9 cellular contexts compared by ENCODE assay signal in the genomic region with DNA sequence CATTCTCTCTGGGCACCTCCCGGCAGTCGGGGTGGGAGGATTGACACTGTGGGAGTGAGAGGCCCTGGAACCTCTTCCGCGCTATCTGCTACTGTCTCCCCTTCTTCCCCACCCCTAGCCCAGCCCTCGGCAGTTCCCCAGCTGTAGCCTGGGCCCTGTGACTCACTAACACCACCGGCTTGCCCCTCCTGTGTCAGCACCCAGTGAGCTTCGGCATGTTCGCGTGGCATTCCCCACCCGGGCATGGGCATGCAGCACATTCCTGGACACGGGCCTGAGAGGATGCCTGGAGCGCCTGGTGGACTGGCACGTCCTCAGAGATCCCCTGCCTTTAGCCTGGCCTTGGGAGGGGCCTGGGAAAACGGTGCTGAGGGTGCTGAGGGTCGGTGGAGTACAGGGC. TPM values are rescaled to one million over a fixed set of nuclear protein-coding genes. Genes with fewer than 3 reads are reported as not detected.
A peak's percentile ranks its signal among the peaks of the same experiment; 100 is the strongest.
DNase-seq lines count a peak whose midpoint lies in the region; ATAC-seq, FAIRE-seq and TF ChIP-seq lines count a peak whose summit lies in the region.
"Had no signal": no experiment of that assay in that cellular context is flagged by ENCODE, and none has a peak within 500 bp of the region (broad histone marks: within the 10 kb centered on the region; RNA-seq: fewer than 3 reads in every experiment).

No MANE protein-coding gene starts in this region.

- no peak overlapping the region for H4K5ac ChIP-seq in H9 (ENCODE audit: insufficient read length, low read depth, low read length)

- H3K4me2 ChIP-seq in H9 (ENCODE audit: insufficient read depth, insufficient read length, low read length) (peak overlapping the region; percentile 58), smooth muscle cell (peak overlapping the region; percentile 99)

- no CpG with 5 or more reads among the region's 15 CpGs for WGBS in H9 (ENCODE audit: extremely low coverage, insufficient read length, low lambda C conversion rate)
- WGBS in smooth muscle cell (ENCODE audit: low lambda C conversion rate): 23% methylated on average over 15 of the region's 15 CpGs

- H3K4me1 Mint-ChIP-seq in H9: peaks cover 51 to 57% of the 10 kb centered on the region in 2 experiments

- peaks cover 8% of the 10 kb centered on the region for H3K27me3 Mint-ChIP-seq in H9 (ENCODE audit: low read depth)

- H3K23me2 ChIP-seq in H9 (ENCODE audit: insufficient read length, low read depth, low read length, poor library complexity, severe bottlenecking): peaks cover 9% of the 10 kb centered on the region

- TF ChIP-seq CTCF in H9 (conservative IDR thresholded peaks at IDR 0.05) (no peak), kidney (IDR thresholded peaks at IDR 0.05; ENCODE audit: borderline replicate concordance, extremely low read depth, insufficient read depth) (no peak), smooth muscle cell (IDR thresholded peaks at IDR 0.05; ENCODE audit: borderline replicate concordance, insufficient read depth, poor library complexity, severe bottlenecking) (no peak)

- H2BK5ac ChIP-seq in H9 (ENCODE audit: insufficient read length, low read length): no peak overlapping the region

- no peak overlapping the region for H2BK15ac ChIP-seq in H9 (ENCODE audit: low read depth, low read length)

- no peak overlapping the region for H4K8ac ChIP-seq in H9 (replicated peaks; ENCODE audit: insufficient read length, low read depth, low read length)

- H3F3A ChIP-seq in smooth muscle cell (ENCODE audit: low read depth): no peaks in the 10 kb centered on the region

- no peak overlapping the region for H3K4ac ChIP-seq in H9 (ENCODE audit: low read depth, low read length)

- H2AK5ac ChIP-seq in H9 (ENCODE audit: insufficient read length, low read length): no peak overlapping the region

- H3K79me1 ChIP-seq in H9 (ENCODE audit: insufficient read depth, low read depth, low read length, poor library complexity, severe bottlenecking): no peaks in the 10 kb centered on the region

- peak overlapping the region in 1 of 3 experiments; percentile 44; a peak in 1 of 7 replicates for H3K27ac Mint-ChIP-seq in H9
- no peak overlapping the region for H3K27ac Mint-ChIP-seq in activated naive CD4-positive, alpha-beta T cell treated with anti-CD3 and anti-CD28 coated beads, Interleukin-2, amount 50 U/mL, for 72 hours

- H2BK12ac ChIP-seq in H9 (ENCODE audit: insufficient read length, low read depth, low read length): no peak overlapping the region

- H3K27me3 ChIP-seq in H9 (ENCODE audit: insufficient read depth, low read length) (no peaks in the 10 kb centered on the region), smooth muscle cell (ENCODE audit: low read depth) (no peaks in the 10 kb centered on the region)

- H3T11ph ChIP-seq in H9 (ENCODE audit: low read length): no peak overlapping the region

- intact Hi-C loops in kidney (cut with DNase I): no loop called here

- H3K9me3 ChIP-seq in H9 (ENCODE audit: control insufficient read depth, low read depth, low read length) (no peaks in the 10 kb centered on the region), kidney (ENCODE audit: control insufficient read depth in 1 of 2, low read length in 2 of 2) (no peaks in the 10 kb centered on the region), smooth muscle cell (replicated peaks; ENCODE audit: low read depth) (no peaks in the 10 kb centered on the region)

- H2AFZ ChIP-seq in H9 (ENCODE audit: low read length) (no peak overlapping the region), smooth muscle cell (ENCODE audit: low read depth) (peak overlapping the region; percentile 97)

- no peak overlapping the region for H2BK120ac ChIP-seq in H9 (ENCODE audit: low read depth, low read length, poor library complexity, severe bottlenecking)

- DNase-seq in H9 (no peak), kidney (peak; percentile 90), smooth muscle cell (lab: John Stamatoyannopoulos, UW; ENCODE audit: unreplicated experiment) (no peak), MV-4-11 (lab: John Stamatoyannopoulos, UW) (no peak), DMS79 (lab: John Stamatoyannopoulos, UW) (no peak)
- DNase-seq in activated naive CD4-positive, alpha-beta T cell treated with anti-CD3 and anti-CD28 coated beads, Interleukin-2, amount 50 U/mL, for 72 hours (ENCODE audit: low spot score in 2 of 2): no peak
- DNase-seq: NCI-H2107 had no signal

- peaks cover 5% of the 10 kb centered on the region; the same call in 1 of the 2 replicates for H3K79me2 ChIP-seq in H9 (ENCODE audit: insufficient read depth, low read length)
- no peaks in the 10 kb centered on the region for H3K79me2 ChIP-seq in smooth muscle cell (ENCODE audit: low read depth)

- H3K9ac ChIP-seq in H9 (ENCODE audit: extremely low read depth, insufficient read length, low read length) (no peak overlapping the region), kidney (ENCODE audit: low read length in 2 of 2) (peak overlapping the region in 1 of 2 donors; percentile 92), smooth muscle cell (ENCODE audit: low read depth) (no peak overlapping the region)

- no peaks in the 10 kb centered on the region for H3K9me3 Mint-ChIP-seq in H9
- no peaks in the 10 kb centered on the region for H3K9me3 Mint-ChIP-seq in activated naive CD4-positive, alpha-beta T cell treated with anti-CD3 and anti-CD28 coated beads, Interleukin-2, amount 50 U/mL, for 72 hours

- no peak overlapping the region for H4K91ac ChIP-seq in H9 (ENCODE audit: insufficient read length, low read depth, low read length)

- H3K36me3 ChIP-seq in kidney (ENCODE audit: control insufficient read depth in 1 of 2, insufficient read depth in 2 of 2, low read length in 2 of 2): no peaks in the 10 kb centered on the region
- no peaks in the 10 kb centered on the region for H3K36me3 ChIP-seq in smooth muscle cell (ENCODE audit: low read depth)

- H3K18ac ChIP-seq in H9 (ENCODE audit: insufficient read length, low read depth, low read length): no peak overlapping the region

- H3K56ac ChIP-seq in H9 (ENCODE audit: insufficient read length, low read depth, low read length): no peak overlapping the region

- H3K14ac ChIP-seq in H9 (ENCODE audit: insufficient read depth, low read length): peak overlapping the region; percentile 23; the same call in 1 of the 2 replicates

- H4K20me1 ChIP-seq in H9 (ENCODE audit: control insufficient read depth, insufficient read depth, insufficient read length) (no peaks in the 10 kb centered on the region), smooth muscle cell (ENCODE audit: low read depth) (peaks cover 3% of the 10 kb centered on the region)

- H3K4me3 ChIP-seq in kidney (ENCODE audit: low read length in 2 of 2) (peak overlapping the region; percentile 75 to 90), smooth muscle cell (peak overlapping the region; percentile 81)

- FAIRE-seq in kidney (lab: Jason Lieb, UNC): no peak

- H3K36me3 Mint-ChIP-seq in H9 (ENCODE audit: insufficient read depth in 1 of 3, low read depth in 3 of 3): peaks cover 5 to 18% (median 8%) of the 10 kb centered on the region in 3 experiments; a peak in 6 of 7 replicates
- H3K36me3 Mint-ChIP-seq in activated naive CD4-positive, alpha-beta T cell treated with anti-CD3 and anti-CD28 coated beads, Interleukin-2, amount 50 U/mL, for 72 hours: no peaks in the 10 kb centered on the region

- no peak overlapping the region for H3K23ac ChIP-seq in H9 (ENCODE audit: insufficient read length, low read depth, low read length)

- H3K4me1 ChIP-seq in H9 (ENCODE audit: insufficient read depth, low read length) (peaks cover 9% of the 10 kb centered on the region; the same call in 1 of the 2 replicates), kidney (ENCODE audit: control insufficient read depth in 1 of 2, insufficient read depth in 1 of 2, low read depth in 1 of 2, low read length in 2 of 2) (peaks cover 18 to 23% of the 10 kb centered on the region in 2 donors), smooth muscle cell (ENCODE audit: low read depth) (peaks cover 5% of the 10 kb centered on the region)

- H3K27ac ChIP-seq in H9 (ENCODE audit: insufficient read length, low read depth, low read length): no peak overlapping the region
- peak overlapping the region; percentile 94 for H3K27ac ChIP-seq in angular gyrus (ENCODE audit: low read depth, low read length)
- peak overlapping the region; percentile 83 to 85 for H3K27ac ChIP-seq in kidney (ENCODE audit: low read depth in 2 of 2, low read length in 2 of 2)
- no peak overlapping the region for H3K27ac ChIP-seq in smooth muscle cell (ENCODE audit: low read depth)

- H3K4me3 Mint-ChIP-seq in H9: peak overlapping the region; percentile 83 to 93

- no peak for ATAC-seq in HG03045 (IDR thresholded peaks at IDR 0.05; ENCODE audit: unreplicated experiment)
- no peak for ATAC-seq in activated naive CD4-positive, alpha-beta T cell treated with anti-CD3 and anti-CD28 coated beads, Interleukin-2, amount 50 U/mL, for 72 hours

- no peak overlapping the region for H2BK20ac ChIP-seq in H9 (ENCODE audit: low read depth, low read length, poor library complexity, severe bottlenecking)

RNA-seq across cellular contexts. Expression of gene CDK18, which starts 1.3 kb away (rescaled TPM):
- 34.6 and 38.5 TPM in 2 replicates for total RNA-seq in H9 (2021)
- 25.7 TPM for total RNA-seq in kidney
- polyA plus RNA-seq in kidney (ENCODE audit: insufficient read depth, low read depth, low replicate concordance): 36.3 TPM
- 3.5 and 6.1 TPM in 2 replicates for total RNA-seq in smooth muscle cell
- polyA plus RNA-seq in smooth muscle cell: 6.1 and 10.0 TPM in 2 replicates
- 1 to 10 TPM; 5.9 to 7.9 TPM for total RNA-seq in activated naive CD4-positive, alpha-beta T cell treated with anti-CD3 and anti-CD28 coated beads, Interleukin-2, amount 50 U/mL, for 72 hours

RNA-seq across cellular contexts. Expression of gene BLACAT1, which starts 49.9 kb away (rescaled TPM):
- total RNA-seq in H9 (2021): 3.8 and 4.0 TPM in 2 replicates
- 4.3 TPM for total RNA-seq in kidney
- 0.37 TPM for polyA plus RNA-seq in kidney (ENCODE audit: insufficient read depth, low read depth, low replicate concordance)
- total RNA-seq in smooth muscle cell: 1.3 and 3.9 TPM in 2 replicates
- polyA plus RNA-seq in smooth muscle cell: 0.72 and 2.8 TPM in 2 replicates
- total RNA-seq in activated naive CD4-positive, alpha-beta T cell treated with anti-CD3 and anti-CD28 coated beads, Interleukin-2, amount 50 U/mL, for 72 hours: under 1 TPM; 0.14 to 0.62 TPM

Comparison
In these comparisons a context has a peak if more than half of its experiments do, and no peak if none do; other contexts are left out.
1. H3K27ac ChIP-seq: peak in angular gyrus (single experiment) and kidney (2 of 2); none in H9 (single experiment) and smooth muscle cell (single experiment).